Comparison of ENCODE assay signal across 26 cellular contexts in the genomic region with DNA sequence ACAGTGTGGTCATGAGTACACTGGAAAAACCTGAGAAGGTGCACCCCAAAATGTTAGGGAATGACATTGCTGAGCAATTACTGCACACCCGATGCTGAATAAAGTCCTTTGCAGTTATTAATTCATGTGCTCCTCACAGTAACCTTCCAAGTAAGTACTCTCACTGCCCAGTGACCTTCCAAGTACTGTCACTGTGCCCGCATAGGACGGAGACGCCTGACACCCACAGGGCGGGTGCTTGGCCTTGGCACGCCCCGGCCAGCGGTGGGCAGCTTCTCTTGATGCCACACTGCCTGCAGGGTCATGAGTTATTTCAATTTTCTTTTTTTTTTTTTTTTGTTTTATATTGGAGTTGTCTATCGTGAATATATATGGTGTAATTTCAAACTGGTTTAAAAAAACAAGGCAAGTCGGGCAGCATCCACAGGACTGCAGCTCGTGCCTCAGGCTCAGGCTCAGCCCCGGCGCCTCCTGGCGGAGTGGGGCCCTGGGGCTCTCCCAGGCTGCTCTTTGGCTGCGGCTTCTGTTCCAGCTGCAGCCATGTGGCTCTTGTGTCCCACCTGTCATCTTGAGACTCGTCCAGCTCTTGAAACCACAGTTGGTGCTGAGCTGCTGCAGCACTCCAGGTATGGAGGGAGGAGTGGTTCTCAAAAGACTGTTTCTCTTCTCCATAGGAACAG. TPM values are rescaled to one million over a fixed set of nuclear protein-coding genes. Genes with fewer than 3 reads are reported as not detected.
DNase-seq lines count a peak whose midpoint lies in the region; ATAC-seq and TF ChIP-seq lines count a peak whose summit lies in the region.
"Had no signal": no experiment of that assay in that cellular context is flagged by ENCODE, and none has a peak within 500 bp of the region (broad histone marks: within the 10 kb centered on the region; RNA-seq: fewer than 3 reads in every experiment).

No MANE protein-coding gene starts in this region.

- ATAC-seq in GM18502 (IDR thresholded peaks at IDR 0.05; ENCODE audit: poor library complexity, unreplicated experiment), result no peak
- no peak for ATAC-seq in HG02973 (IDR thresholded peaks at IDR 0.05; ENCODE audit: unreplicated experiment)
- ATAC-seq: activated CD8-positive, alpha-beta memory T cell treated with anti-CD3 and anti-CD28 coated beads, Interleukin-2, amount 10 ng/mL, durations not matched to agents 7 days and 5 days; foreskin keratinocyte had no signal

- H3K27me3 ChIP-seq in HUES6 (ENCODE audit: control insufficient read depth, insufficient read depth, low read length), result no peaks in the 10 kb centered on the region
- H3K27me3 ChIP-seq: foreskin keratinocyte, neutrophil, SJSA1, tibial artery had no signal

- peaks cover 27% of the 10 kb centered on the region for H3K4me1 ChIP-seq in HUES6 (ENCODE audit: control insufficient read depth, insufficient read depth, low read length)
- H3K4me1 ChIP-seq: foreskin keratinocyte, SJSA1 had no signal

- no peaks in the 10 kb centered on the region for H3K36me3 ChIP-seq in HUES6 (ENCODE audit: control insufficient read depth, insufficient read depth, low read length)
- H3K36me3 ChIP-seq: HAP-1, neutrophil, SJSA1, tibial artery had no signal

- peak overlapping the region; percentile 4 for H3K9ac ChIP-seq in HUES6 (ENCODE audit: low read length)

- TF ChIP-seq CTCF in fibroblast of villous mesenchyme (IDR thresholded peaks at IDR 0.05; ENCODE audit: insufficient read depth, low read depth, low read length), result peak; percentile 4

- H3K4me3 ChIP-seq in HUES6 (ENCODE audit: low read depth, low read length) (no peak overlapping the region), fibroblast of villous mesenchyme (ENCODE audit: low read depth, low read length) (no peak overlapping the region)
- H3K4me3 ChIP-seq: HAP-1, SJSA1, tibial artery had no signal

- no peaks in the 10 kb centered on the region for H3K9me3 ChIP-seq in HUES6 (ENCODE audit: control insufficient read depth, insufficient read depth, low read depth, low read length)
- H3K9me3 ChIP-seq: HAP-1, neutrophil, SJSA1, tibial artery had no signal

- H3K27ac ChIP-seq in HUES6 (ENCODE audit: low read depth, low read length), result no peak overlapping the region
- H3K27ac ChIP-seq: foreskin keratinocyte, neutrophil, SJSA1, tibial artery had no signal

- DNase-seq in DMS 273 (lab: John Stamatoyannopoulos, UW; ENCODE audit: unreplicated experiment), result peak; percentile 83
- DNase-seq in NCI-H524 (lab: John Stamatoyannopoulos, UW), result peak; percentile 87 to 97
- DNase-seq in fibroblast of villous mesenchyme (ENCODE audit: low read depth), result no peak
- no peak for DNase-seq in activated naive CD4-positive, alpha-beta T cell treated with Interleukin-2 at 50 U/mL for 16 hours
- DNase-seq in kidney glomerular epithelial cell (lab: John Stamatoyannopoulos, UW), result no peak
- DNase-seq: activated CD4-positive, alpha-beta T cell treated with anti-CD3 and anti-CD28 coated beads, Interleukin-2, amount 10 ng/mL, durations not matched to agents 7 days and 5 days; activated CD8-positive, alpha-beta memory T cell treated with anti-CD3 and anti-CD28 coated beads, Interleukin-2, amount 10 ng/mL, durations not matched to agents 7 days and 5 days; CD4-positive, CD25-positive, alpha-beta regulatory T cell; DMS153; effector CD4-positive, alpha-beta T cell; erythroblast; foreskin keratinocyte; hippocampal formation; KG1; NCI-H1694 treated with DMSO at 0.1 percent for 48 hours; NCI-H748 treated with DMSO at 0.1 percent for 48 hours; stimulated activated CD4-positive, alpha-beta T cell treated with anti-CD3 and anti-CD28 coated beads, Interleukin-12 subunit alpha, Interleukin-12 subunit beta, amount 100 ng/mL, for 4 hours; stimulated activated CD4-positive, alpha-beta T cell treated with anti-CD3 and anti-CD28 coated beads, Interleukin-4, amount 100 ng/mL, for 4 hours had no signal

RNA-seq across cellular contexts. Expression of a gene that starts 27.0 kb away (rescaled TPM):
- total RNA-seq in fibroblast of villous mesenchyme, result 0.32 TPM in 1 of 2 replicates, not detected in the other
- total RNA-seq: CD4-positive, CD25-positive, alpha-beta regulatory T cell; lung microvascular endothelial cell; SJSA1 had no signal

RNA-seq across cellular contexts. Expression of a gene that starts 36.8 kb away (rescaled TPM):
- 97.3 and 107 TPM in 2 replicates for total RNA-seq in fibroblast of villous mesenchyme

RNA-seq across cellular contexts. Expression of a gene that starts 37.7 kb away (rescaled TPM):
- total RNA-seq in fibroblast of villous mesenchyme, result 219 and 285 TPM in 2 replicates

Comparison
In these comparisons a context has a peak if more than half of its experiments do, and no peak if none do; other contexts are left out.
1. DNase-seq: peak in DMS 273 (single experiment) and NCI-H524 (2 of 2); none in fibroblast of villous mesenchyme (single experiment), activated naive CD4-positive, alpha-beta T cell treated with Interleukin-2 at 50 U/mL for 16 hours (single experiment) and kidney glomerular epithelial cell (single experiment).